In the genomic region with DNA sequence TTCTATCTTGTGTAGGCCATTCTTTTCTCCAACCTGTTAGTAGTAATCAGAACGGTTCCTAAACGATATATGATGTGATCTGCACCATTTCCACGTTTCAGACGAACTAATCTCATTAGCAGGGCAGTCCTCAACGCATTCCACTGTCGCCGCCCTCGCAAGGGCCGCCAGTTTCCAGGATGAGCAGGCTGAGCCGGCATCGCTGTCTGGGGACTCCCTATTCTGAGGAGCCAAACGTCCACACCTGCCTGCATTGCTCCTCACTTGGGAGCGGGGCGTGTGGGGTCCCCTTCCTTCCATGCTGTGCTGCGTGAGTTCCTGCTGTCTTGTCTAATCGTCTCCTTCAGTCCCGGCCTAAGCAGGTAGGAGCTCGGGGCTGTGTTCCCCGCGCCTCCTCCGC, we compare ENCODE assay signal across 11 cellular contexts.
DNase-seq lines count a peak whose midpoint lies in the region; ATAC-seq and TF ChIP-seq lines count a peak whose summit lies in the region.
"Had no signal": no experiment of that assay in that cellular context is flagged by ENCODE, and none has a peak within 500 bp of the region (broad histone marks: within the 10 kb centered on the region; RNA-seq: fewer than 3 reads in every experiment).

No MANE protein-coding gene starts in this region.

- H3K36me3 ChIP-seq in H7 (replicated peaks; ENCODE audit: control insufficient read depth, insufficient read depth, low read length), result no peaks in the 10 kb centered on the region

- WGBS in lower leg skin, 2 donors, result 93 to 94% methylated on average over 21 of the region's 21 CpGs

- TF ChIP-seq CTCF in lower leg skin (IDR thresholded peaks at IDR 0.05), result no peak

- peak; percentile 24 for DNase-seq in H7
- peak; percentile 5 to 43 for DNase-seq in lower leg skin (ENCODE audit: low spot score in 2 of 2)
- peak; percentile 27 for DNase-seq in sciatic nerve (ENCODE audit: low spot score)
- DNase-seq in superior temporal gyrus (ENCODE audit: extremely low spot score), result no peak
- no peak for DNase-seq in amygdala (lab: John Stamatoyannopoulos, UW)
- DNase-seq: C1 segment of cervical spinal cord; CD4-positive, alpha-beta T cell; DMS79 had no signal

- H3K27me3 ChIP-seq in H7 (ENCODE audit: control insufficient read depth, insufficient read depth, low read length), result peaks cover 3% of the 10 kb centered on the region; the same call in 1 of the 2 replicates

- no peak for TF ChIP-seq POLR2A in lower leg skin (IDR thresholded peaks at IDR 0.05)

- ATAC-seq in sciatic nerve (no peak), GM18511 (IDR thresholded peaks at IDR 0.05; ENCODE audit: unreplicated experiment) (no peak), GM21515 (IDR thresholded peaks at IDR 0.05; ENCODE audit: unreplicated experiment) (no peak)
- ATAC-seq: GM12878 had no signal

- intact Hi-C loops in lower leg skin (cut with DNase I; ENCODE audit: low total_unique reads) (no loop called here), sciatic nerve (cut with DNase I) (no loop called here)

- H3K4me3 ChIP-seq in H7 (ENCODE audit: insufficient read depth, low read depth, low read length), result no peak overlapping the region
- no peak overlapping the region for H3K4me3 ChIP-seq in lower leg skin (ENCODE audit: low read depth, poor library complexity, severe bottlenecking)
- H3K4me3 ChIP-seq: GM12878 had no signal

Comparison
In these comparisons a context has a peak if more than half of its experiments do, and no peak if none do; other contexts are left out.
1. DNase-seq: peak in H7 (single experiment), lower leg skin (2 of 2) and sciatic nerve (single experiment); none in superior temporal gyrus (single experiment) and amygdala (0 of 56).